Comparison of ENCODE assay signal across 1 cellular context in the genomic region with DNA sequence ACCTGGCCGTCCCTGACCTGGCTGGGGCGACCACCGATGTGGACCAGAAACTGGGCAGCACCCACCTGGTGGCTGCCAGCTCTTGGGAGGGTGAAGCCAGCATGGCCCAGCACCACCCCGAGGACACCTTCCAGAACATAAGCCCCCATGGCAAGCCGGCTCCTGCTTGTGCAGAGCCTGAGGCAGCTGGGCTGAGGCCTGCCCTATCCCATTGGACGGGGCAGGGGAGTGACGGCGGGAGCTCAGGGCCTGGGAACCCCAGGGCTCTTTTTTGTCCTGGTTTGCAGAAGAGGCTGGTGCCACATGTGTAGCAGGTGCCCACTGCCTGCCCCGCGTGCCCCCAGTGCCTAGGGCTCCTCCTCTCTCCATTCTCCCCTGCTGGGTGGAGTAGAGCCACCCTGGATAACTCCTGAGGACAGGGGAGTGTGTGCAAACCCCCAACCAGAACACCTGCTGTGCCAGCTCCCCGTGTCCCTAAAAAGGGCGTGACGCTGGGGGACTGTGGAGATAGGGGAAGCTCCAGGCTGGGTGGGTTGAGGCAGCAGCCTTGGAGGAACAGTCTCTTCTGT.
TF ChIP-seq lines count a peak whose summit lies in the region.

No MANE protein-coding gene starts in this region.

TF ChIP-seq in liver, 16 proteins besides CTCF, POLR2A, EP300 and RAD21 (continued from another document):
- TF ChIP-seq, protein P1, sequence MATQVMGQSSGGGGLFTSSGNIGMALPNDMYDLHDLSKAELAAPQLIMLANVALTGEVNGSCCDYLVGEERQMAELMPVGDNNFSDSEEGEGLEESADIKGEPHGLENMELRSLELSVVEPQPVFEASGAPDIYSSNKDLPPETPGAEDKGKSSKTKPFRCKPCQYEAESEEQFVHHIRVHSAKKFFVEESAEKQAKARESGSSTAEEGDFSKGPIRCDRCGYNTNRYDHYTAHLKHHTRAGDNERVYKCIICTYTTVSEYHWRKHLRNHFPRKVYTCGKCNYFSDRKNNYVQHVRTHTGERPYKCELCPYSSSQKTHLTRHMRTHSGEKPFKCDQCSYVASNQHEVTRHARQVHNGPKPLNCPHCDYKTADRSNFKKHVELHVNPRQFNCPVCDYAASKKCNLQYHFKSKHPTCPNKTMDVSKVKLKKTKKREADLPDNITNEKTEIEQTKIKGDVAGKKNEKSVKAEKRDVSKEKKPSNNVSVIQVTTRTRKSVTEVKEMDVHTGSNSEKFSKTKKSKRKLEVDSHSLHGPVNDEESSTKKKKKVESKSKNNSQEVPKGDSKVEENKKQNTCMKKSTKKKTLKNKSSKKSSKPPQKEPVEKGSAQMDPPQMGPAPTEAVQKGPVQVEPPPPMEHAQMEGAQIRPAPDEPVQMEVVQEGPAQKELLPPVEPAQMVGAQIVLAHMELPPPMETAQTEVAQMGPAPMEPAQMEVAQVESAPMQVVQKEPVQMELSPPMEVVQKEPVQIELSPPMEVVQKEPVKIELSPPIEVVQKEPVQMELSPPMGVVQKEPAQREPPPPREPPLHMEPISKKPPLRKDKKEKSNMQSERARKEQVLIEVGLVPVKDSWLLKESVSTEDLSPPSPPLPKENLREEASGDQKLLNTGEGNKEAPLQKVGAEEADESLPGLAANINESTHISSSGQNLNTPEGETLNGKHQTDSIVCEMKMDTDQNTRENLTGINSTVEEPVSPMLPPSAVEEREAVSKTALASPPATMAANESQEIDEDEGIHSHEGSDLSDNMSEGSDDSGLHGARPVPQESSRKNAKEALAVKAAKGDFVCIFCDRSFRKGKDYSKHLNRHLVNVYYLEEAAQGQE (IDR thresholded peaks at IDR 0.05) = no peak
- TF ChIP-seq NR2F2 (IDR thresholded peaks at IDR 0.05) = no peak
